ENCODE assay signal across 15 cellular contexts in genomic region chr4:144903953-144904711, GRCh38.
A peak's percentile ranks its signal among the peaks of the same experiment; 100 is the strongest.
DNase-seq lines count a peak whose midpoint lies in the region; ATAC-seq and TF ChIP-seq lines count a peak whose summit lies in the region.
"Had no signal": no experiment of that assay in that cellular context is flagged by ENCODE, and none has a peak within 500 bp of the region (broad histone marks: within the 10 kb centered on the region; RNA-seq: fewer than 3 reads in every experiment).

No MANE protein-coding gene starts in this region.

- TF ChIP-seq POLR2A in vagina (IDR thresholded peaks at IDR 0.05): no peak

- ATAC-seq in stimulated activated naive CD8-positive, alpha-beta T cell treated with anti-CD3 and anti-CD28 coated beads, Interleukin-15, Interleukin-2, amounts not matched to agents 100 U/mL and 50 U/mL, for 24 hours: no peak
- ATAC-seq: natural killer cell, psoas muscle, SK-N-SH treated with all-trans-retinoic acid at 6 μM for 48 hours, WTC11 had no signal

- H3K4me1 ChIP-seq in adipocyte (ENCODE audit: control insufficient read depth, insufficient read depth, low read length): peaks cover 13% of the 10 kb centered on the region
- no peaks in the 10 kb centered on the region for H3K4me1 ChIP-seq in vagina
- H3K4me1 ChIP-seq: psoas muscle had no signal

- TF ChIP-seq CTCF in fibroblast of villous mesenchyme (IDR thresholded peaks at IDR 0.05; ENCODE audit: insufficient read depth, low read depth, low read length): no peak
- no peak for TF ChIP-seq CTCF in vagina (IDR thresholded peaks at IDR 0.05)

- no peaks in the 10 kb centered on the region for H3K9me3 ChIP-seq in adipocyte (ENCODE audit: control insufficient read depth, low read length)
- H3K9me3 ChIP-seq in vagina: no peaks in the 10 kb centered on the region
- H3K9me3 ChIP-seq: psoas muscle had no signal

- no peak overlapping the region for H3K9ac ChIP-seq in adipocyte (ENCODE audit: low read length)

- H3K4me3 ChIP-seq in adipocyte (ENCODE audit: low read length): no peak overlapping the region
- H3K4me3 ChIP-seq in fibroblast of villous mesenchyme (ENCODE audit: low read depth, low read length): no peak overlapping the region
- H3K4me3 ChIP-seq in skeletal muscle cell (ENCODE audit: low read depth, low read length): no peak overlapping the region
- no peak overlapping the region for H3K4me3 ChIP-seq in vagina
- H3K4me3 ChIP-seq: hepatocyte, psoas muscle had no signal

- no peaks in the 10 kb centered on the region for H3K36me3 ChIP-seq in adipocyte (ENCODE audit: control insufficient read depth, insufficient read depth, low read length, severe bottlenecking)
- no peaks in the 10 kb centered on the region for H3K36me3 ChIP-seq in vagina

- H3K27ac ChIP-seq in vagina: no peak overlapping the region
- H3K27ac ChIP-seq: hepatocyte, psoas muscle had no signal

- H3K27me3 ChIP-seq in adipocyte (replicated peaks; ENCODE audit: control insufficient read depth, insufficient read depth, low read length) (no peaks in the 10 kb centered on the region), vagina (no peaks in the 10 kb centered on the region)
- H3K27me3 ChIP-seq: hepatocyte had no signal

- intact Hi-C loops in vagina (cut with DNase I): no loop called here

- DNase-seq in M059J (ENCODE audit: low read depth): peak; percentile 54
- peak; percentile 74 for DNase-seq in adipocyte (ENCODE audit: low read depth)
- peak; percentile 24 for DNase-seq in fibroblast of villous mesenchyme (ENCODE audit: low read depth)
- DNase-seq in skeletal muscle cell (ENCODE audit: low read depth): peak; percentile 62
- DNase-seq in vagina (ENCODE audit: extremely low spot score in 2 of 2): no peak
- no peak for DNase-seq in effector CD4-positive, alpha-beta T cell
- no peak for DNase-seq in stimulated activated naive CD8-positive, alpha-beta T cell treated with anti-CD3 and anti-CD28 coated beads, Interleukin-15, Interleukin-2, amounts not matched to agents 100 U/mL and 50 U/mL, for 24 hours
- DNase-seq: activated naive CD4-positive, alpha-beta T cell treated with Interleukin-2 at 50 U/mL for 16 hours; CD4-positive, alpha-beta T cell; natural killer cell; NCI-H1092; psoas muscle had no signal

Comparison
In these comparisons a context has a peak if more than half of its experiments do, and no peak if none do; other contexts are left out.
1. DNase-seq: peak in M059J (single experiment), adipocyte (single experiment), fibroblast of villous mesenchyme (single experiment) and skeletal muscle cell (single experiment); none in vagina (0 of 2), effector CD4-positive, alpha-beta T cell (single experiment) and stimulated activated naive CD8-positive, alpha-beta T cell treated with anti-CD3 and anti-CD28 coated beads, Interleukin-15, Interleukin-2, amounts not matched to agents 100 U/mL and 50 U/mL, for 24 hours (single experiment).